8 cellular contexts compared by ENCODE assay signal in genomic region chr12:51905507-51906438, GRCh38. TPM values are rescaled to one million over a fixed set of nuclear protein-coding genes. Genes with fewer than 3 reads are reported as not detected.
DNase-seq lines count a peak whose midpoint lies in the region; ATAC-seq and TF ChIP-seq lines count a peak whose summit lies in the region.
"Had no signal": no experiment of that assay in that cellular context is flagged by ENCODE, and none has a peak within 500 bp of the region (broad histone marks: within the 10 kb centered on the region; RNA-seq: fewer than 3 reads in every experiment).

No MANE protein-coding gene starts in this region.

- ATAC-seq in lower lobe of right lung (peak; percentile 72 to 79), HG03196 (IDR thresholded peaks at IDR 0.05; ENCODE audit: unreplicated experiment) (no peak)

- H3K27me3 ChIP-seq in lower lobe of right lung (ENCODE audit: low read depth) (peaks cover 19% of the 10 kb centered on the region), thymus (ENCODE audit: control insufficient read depth, insufficient read depth) (peaks cover 29% of the 10 kb centered on the region)

- DNase-seq in NCI-H2227 treated with DMSO at 0.1 percent for 48 hours (lab: John Stamatoyannopoulos, UW) (peak; percentile 24), dermis blood vessel endothelial cell (peak; percentile 94), lower lobe of right lung (peak; percentile 81), SK-N-DZ (ENCODE audit: low spot score) (no peak), OCI-LY7 (ENCODE audit: low spot score) (no peak)

- intact Hi-C loops in lower lobe of right lung (cut with DNase I) = no loop called here
- intact Hi-C loops in OCI-LY7 (cut with micrococcal nuclease; ENCODE audit: unreplicated experiment) = no loop called here

- 91% methylated on average over 17 of the region's 17 CpGs for WGBS in thymus

- H3K27ac ChIP-seq in lower lobe of right lung (peak overlapping the region; percentile 92), thymus (ENCODE audit: low read depth) (peak overlapping the region; percentile 71), OCI-LY7 (ENCODE audit: low read depth, low read length, poor library complexity, severe bottlenecking) (no peak overlapping the region)

- H3K9me3 ChIP-seq in lower lobe of right lung (no peaks in the 10 kb centered on the region), thymus (ENCODE audit: control insufficient read depth) (no peaks in the 10 kb centered on the region), OCI-LY7 (ENCODE audit: low read length) (no peaks in the 10 kb centered on the region)

- H4K20me1 ChIP-seq in OCI-LY7 (ENCODE audit: insufficient read depth, low read length) = no peaks in the 10 kb centered on the region

- CTCF ChIA-PET in OCI-LY7 (lab: Charles Lee; ENCODE audit: unreplicated experiment) = no interaction called here

- no TSS peak for BruUV-seq in OCI-LY7 (replicated peaks; lab: Mats Ljungman, UMichigan)

- H3K4me3 ChIP-seq in lower lobe of right lung (peak overlapping the region; percentile 65), thymus (ENCODE audit: low read length) (no peak overlapping the region), OCI-LY7 (ENCODE audit: low read depth, low read length, poor library complexity, severe bottlenecking) (no peak overlapping the region)

- H3K9me2 ChIP-seq in OCI-LY7 (ENCODE audit: insufficient read depth, low read length) = no peaks in the 10 kb centered on the region

- no peak overlapping the region for H2AFZ ChIP-seq in OCI-LY7 (ENCODE audit: low read length)

- peaks cover 58% of the 10 kb centered on the region for H3K4me1 ChIP-seq in lower lobe of right lung
- no peaks in the 10 kb centered on the region for H3K4me1 ChIP-seq in thymus (ENCODE audit: control insufficient read depth, insufficient read depth, low read length)
- H3K4me1 ChIP-seq in OCI-LY7 (ENCODE audit: insufficient read depth, low read length, poor library complexity, severe bottlenecking) = no peaks in the 10 kb centered on the region

- no peaks in the 10 kb centered on the region for H3K79me2 ChIP-seq in OCI-LY7 (ENCODE audit: insufficient read depth, low read depth, low read length)

- H3K4me2 ChIP-seq in OCI-LY7 (ENCODE audit: low read length) = no peak overlapping the region

- TF ChIP-seq CTCF in lower lobe of right lung (IDR thresholded peaks at IDR 0.05) (no peak), OCI-LY7 (conservative IDR thresholded peaks at IDR 0.05; ENCODE audit: low read length) (no peak)

- no peaks in the 10 kb centered on the region for H3K36me3 ChIP-seq in lower lobe of right lung
- no peaks in the 10 kb centered on the region for H3K36me3 ChIP-seq in thymus (ENCODE audit: control insufficient read depth, insufficient read depth)
- no peaks in the 10 kb centered on the region for H3K36me3 ChIP-seq in OCI-LY7 (ENCODE audit: insufficient read depth, low read length)

- POLR2A ChIA-PET in OCI-LY7 (lab: Charles Lee) = no interaction called here

RNA-seq across cellular contexts. Expression of gene ACVRL1, which starts 1.5 kb away (rescaled TPM):
- total RNA-seq in dermis blood vessel endothelial cell (680 and 721 TPM in 2 replicates), lower lobe of right lung (242 TPM), OCI-LY7 (2022) (not detected in 2 replicates)
- 8.9 TPM for polyA plus RNA-seq in thymus
- 24.4 and 26.5 TPM in 2 replicates for polyA plus RNA-seq in SK-N-DZ (2014; cell fraction: cytosol; rRNA removed)
- 25.3 and 33.4 TPM in 2 replicates for polyA plus RNA-seq in SK-N-DZ (2014; cell fraction: nucleus; rRNA removed)
- total RNA-seq in OCI-LY7 (2014; rRNA removed; shearing (Covaris generic)) = not detected in 2 replicates
- polyA plus RNA-seq: neural cell had no signal

RNA-seq across cellular contexts. Expression of gene ANKRD33, which starts 17.9 kb away (rescaled TPM):
- 0.19 TPM in 1 of 2 replicates, not detected in the other for total RNA-seq in dermis blood vessel endothelial cell
- not detected for total RNA-seq in lower lobe of right lung
- polyA plus RNA-seq in thymus = 0.02 TPM
- 0.15 TPM in 1 of 2 replicates, not detected in the other for polyA plus RNA-seq in SK-N-DZ (2014; cell fraction: cytosol; rRNA removed)
- polyA plus RNA-seq in SK-N-DZ (2014; cell fraction: nucleus; rRNA removed) = 0.27 TPM in 1 of 2 replicates, not detected in the other
- not detected in 2 replicates for total RNA-seq in OCI-LY7 (2014; rRNA removed; shearing (Covaris generic))
- total RNA-seq in OCI-LY7 (2022) = not detected in 2 replicates
- polyA plus RNA-seq: neural cell had no signal

RNA-seq across cellular contexts. Expression of gene ACVR1B, which starts 45.7 kb away (rescaled TPM):
- total RNA-seq in dermis blood vessel endothelial cell (9.9 and 17.4 TPM in 2 replicates), lower lobe of right lung (34.9 TPM), OCI-LY7 (2022) (6.1 and 6.8 TPM in 2 replicates)
- 9.9 TPM for polyA plus RNA-seq in thymus
- 23.8 and 24.9 TPM in 2 replicates for polyA plus RNA-seq in SK-N-DZ (2014; cell fraction: cytosol; rRNA removed)
- 16.1 and 25.1 TPM in 2 replicates for polyA plus RNA-seq in SK-N-DZ (2014; cell fraction: nucleus; rRNA removed)
- total RNA-seq in OCI-LY7 (2014; rRNA removed; shearing (Covaris generic)) = 3.0 and 4.1 TPM in 2 replicates

RNA-seq across cellular contexts. Expression of gene FIGNL2, which starts 57.3 kb away (rescaled TPM):
- total RNA-seq in dermis blood vessel endothelial cell = 0.74 and 1.2 TPM in 2 replicates
- total RNA-seq in lower lobe of right lung = 0.95 TPM
- 0.52 TPM for polyA plus RNA-seq in thymus
- 4.9 and 6.4 TPM in 2 replicates for polyA plus RNA-seq in SK-N-DZ (2014; cell fraction: cytosol; rRNA removed)
- 6.0 and 7.1 TPM in 2 replicates for polyA plus RNA-seq in SK-N-DZ (2014; cell fraction: nucleus; rRNA removed)
- total RNA-seq in OCI-LY7 (2014; rRNA removed; shearing (Covaris generic)) = not detected in 2 replicates
- not detected in 2 replicates for total RNA-seq in OCI-LY7 (2022)

Comparison
In these comparisons a context has a peak if more than half of its experiments do, and no peak if none do; other contexts are left out.
1. DNase-seq: peak in NCI-H2227 treated with DMSO at 0.1 percent for 48 hours (single experiment), dermis blood vessel endothelial cell (single experiment) and lower lobe of right lung (single experiment); none in SK-N-DZ (single experiment) and OCI-LY7 (single experiment).
2. RNA of gene ACVRL1, which starts 1.5 kb away (total RNA-seq): 680 to 721 TPM in dermis blood vessel endothelial cell and 242 TPM in lower lobe of right lung (single experiment); not detected in OCI-LY7; every median in the first group is over 100 times any median in the second.